ENCODE assay signal across 8 cellular contexts in genomic region chr16:2979669-2980226, GRCh38. TPM values are rescaled to one million over a fixed set of nuclear protein-coding genes. Genes with fewer than 3 reads are reported as not detected.
A peak's percentile ranks its signal among the peaks of the same experiment; 100 is the strongest.
DNase-seq lines count a peak whose midpoint lies in the region; ATAC-seq and TF ChIP-seq lines count a peak whose summit lies in the region.

No MANE protein-coding gene starts in this region.

- DNase-seq in heart right ventricle, result no peak
- no peak for DNase-seq in Right ventricle myocardium inferior (ENCODE audit: missing footprints)
- DNase-seq in mammary epithelial cell, result peak; percentile 25
- no peak for DNase-seq in omental fat pad (ENCODE audit: low spot score)
- no peak for DNase-seq in stimulated activated CD4-positive, alpha-beta T cell treated with anti-CD3 and anti-CD28 coated beads, Interleukin-4, amount 100 ng/mL, for 24 hours

- H3K4me2 ChIP-seq in mammary epithelial cell (ENCODE audit: insufficient read depth, low read depth, low read length), result peak overlapping the region; percentile 99

- H4K20me1 ChIP-seq in mammary epithelial cell (ENCODE audit: insufficient read depth, low read length), result no peaks in the 10 kb centered on the region

- 7 to 8% methylated on average over 40 to 43 of the region's 43 CpGs for WGBS in heart right ventricle, 2 donors
- WGBS in mammary epithelial cell (ENCODE audit: low coverage, missing lambda C conversion rate), result 3% methylated on average over 7 of the region's 43 CpGs

- dilution Hi-C loops in mammary epithelial cell (cut with HindIII; ENCODE audit: low sequenced_read_pairs), result no loop called here

- H3K9me3 ChIP-seq in heart right ventricle (no peaks in the 10 kb centered on the region), KOPT-K1 (ENCODE audit: insufficient read depth, low read length, poor library complexity, severe bottlenecking) (no peaks in the 10 kb centered on the region), mammary epithelial cell (replicated peaks; ENCODE audit: insufficient read depth, low read length) (no peaks in the 10 kb centered on the region), muscle layer of duodenum (ENCODE audit: control insufficient read depth in 1 of 2, low read length in 2 of 2) (no peaks in the 10 kb centered on the region)

- CTCF ChIA-PET in mammary epithelial cell (lab: Charles Lee; ENCODE audit: low non-redundant PET), result no interaction called here

- in situ Hi-C loops in mammary epithelial cell (cut with MboI; ENCODE audit: low sequenced_read_pairs in 2 of 2), result no loop called here

- TSS peak; percentile 41 for BruUV-seq in mammary epithelial cell (replicated peaks; lab: Mats Ljungman, UMichigan)

- H3K4me1 ChIP-seq in heart right ventricle, result peaks cover 0 to 33% (median 22%) of the 10 kb centered on the region in 9 donors
- H3K4me1 ChIP-seq in mammary epithelial cell (ENCODE audit: insufficient read depth, low read length), result peaks cover 34% of the 10 kb centered on the region
- peaks cover 0 to 24% of the 10 kb centered on the region in 2 donors for H3K4me1 ChIP-seq in muscle layer of duodenum (ENCODE audit: control insufficient read depth in 1 of 2, insufficient read depth in 2 of 2, low read length in 2 of 2)

- H3K27ac ChIP-seq in heart right ventricle (peak overlapping the region in 1 of 10 donors; percentile 97), KOPT-K1 (ENCODE audit: low read depth, low read length, poor library complexity, severe bottlenecking) (peak overlapping the region; percentile 90), mammary epithelial cell (ENCODE audit: insufficient read depth, low read depth, low read length) (peak overlapping the region; percentile 48), muscle layer of duodenum (ENCODE audit: low read length) (no peak overlapping the region)

- intact Hi-C loops in heart right ventricle (cut with DNase I) (loop anchor here in 2 of 10 donors (2.0 to 5.0 kb wide), 2 partner anchors 17 to 52 kb away; no protein-coding TSS in a partner anchor), Right ventricle myocardium inferior (cut with DNase I) (no loop called here), mammary epithelial cell (cut with micrococcal nuclease) (loop anchor here (5.0 kb wide), 1 partner anchor 302 kb away; no protein-coding TSS in a partner anchor)

- peak overlapping the region; percentile 56 for H3K9ac ChIP-seq in mammary epithelial cell (ENCODE audit: insufficient read depth, low read length)

- H3K79me2 ChIP-seq in mammary epithelial cell (ENCODE audit: insufficient read depth, low read length), result peaks cover 42% of the 10 kb centered on the region

- ATAC-seq in heart right ventricle (no peak), Right ventricle myocardium inferior (no peak), omental fat pad (ENCODE audit: low FRiP score) (no peak), GM18520 (IDR thresholded peaks at IDR 0.05; ENCODE audit: unreplicated experiment) (no peak)

- H3K4me3 ChIP-seq in heart right ventricle (peak overlapping the region; percentile 54 to 89 (median 80)), mammary epithelial cell (replicated peaks in 1 of 3; ENCODE audit: insufficient read depth in 1 of 3, low read depth in 2 of 3, low read length in 3 of 3) (peak overlapping the region; percentile 64 to 98 (median 84)), muscle layer of duodenum (ENCODE audit: low read depth in 1 of 2, low read length in 2 of 2) (peak overlapping the region; percentile 26 to 81)

- peak overlapping the region; percentile 82 for H2AFZ ChIP-seq in mammary epithelial cell (ENCODE audit: low read depth, low read length)

- TF ChIP-seq CTCF in heart right ventricle (IDR thresholded peaks at IDR 0.05) (no peak), mammary epithelial cell (conservative IDR thresholded peaks at IDR 0.05 in 1 of 2, IDR thresholded peaks at IDR 0.05 in 1 of 2; ENCODE audit: extremely low read depth in 1 of 2, insufficient read depth in 1 of 2, low read depth in 1 of 2, low read length in 2 of 2) (no peak), omental fat pad (IDR thresholded peaks at IDR 0.05) (no peak)

- peaks cover 0 to 5% (median 0%) of the 10 kb centered on the region in 9 donors for H3K36me3 ChIP-seq in heart right ventricle
- H3K36me3 ChIP-seq in KOPT-K1 (ENCODE audit: insufficient read depth, low read length), result peaks cover 37% of the 10 kb centered on the region
- peaks cover 4% of the 10 kb centered on the region for H3K36me3 ChIP-seq in mammary epithelial cell (ENCODE audit: insufficient read depth, low read length)
- H3K36me3 ChIP-seq in muscle layer of duodenum (ENCODE audit: control insufficient read depth in 1 of 2, insufficient read depth in 2 of 2, low read length in 2 of 2), result no peaks in the 10 kb centered on the region

- peaks cover 0 to 12% (median 7%) of the 10 kb centered on the region in 7 donors for H3K27me3 ChIP-seq in heart right ventricle
- no peaks in the 10 kb centered on the region for H3K27me3 ChIP-seq in mammary epithelial cell (ENCODE audit: insufficient read depth, low read length)
- peaks cover 5% of the 10 kb centered on the region for H3K27me3 ChIP-seq in muscle layer of duodenum (ENCODE audit: low read depth, low read length)

RNA-seq across cellular contexts. Expression of gene PKMYT1, which starts 0.5 kb away (rescaled TPM):
- total RNA-seq in heart right ventricle, result 1 to 10 TPM in 2 of 10 donors, under 1 TPM in 7, not detected in 1; 0.34 to 4.2 (median 0.66) TPM
- 1 to 10 TPM; 1.4 to 3.7 TPM for polyA plus RNA-seq in heart right ventricle
- total RNA-seq in Right ventricle myocardium inferior, result 2.9 TPM
- 10 to 100 TPM in 1 of 2 donors, 1 to 10 TPM in 1; 4.2 to 67.2 TPM for total RNA-seq in mammary epithelial cell
- polyA plus RNA-seq in mammary epithelial cell, result 44.5 TPM
- polyA minus RNA-seq in mammary epithelial cell, result 37.9 TPM
- total RNA-seq in omental fat pad, result 1 to 10 TPM in 1 of 4 donors, under 1 TPM in 2, not detected in 1; 0.25 to 1.7 (median 0.79) TPM

RNA-seq across cellular contexts. Expression of gene PAQR4, which starts 10.6 kb away (rescaled TPM):
- total RNA-seq in heart right ventricle, result 10 to 100 TPM in 1 of 10 donors, 1 to 10 TPM in 9; 3.7 to 13.8 (median 6.5) TPM
- polyA plus RNA-seq in heart right ventricle, result 10 to 100 TPM in 1 of 2 donors, 1 to 10 TPM in 1; 8.2 to 17.9 TPM
- total RNA-seq in Right ventricle myocardium inferior, result 11.4 TPM
- 10 to 100 TPM in 1 of 2 donors, 1 to 10 TPM in 1; 6.8 to 21.6 TPM for total RNA-seq in mammary epithelial cell
- polyA plus RNA-seq in mammary epithelial cell, result 24.1 TPM
- 15.3 TPM for polyA minus RNA-seq in mammary epithelial cell
- 1 to 10 TPM; 1.9 to 6.8 (median 3.5) TPM for total RNA-seq in omental fat pad

RNA-seq across cellular contexts. Expression of gene KREMEN2, which starts 15.7 kb away (rescaled TPM):
- not detected for total RNA-seq in heart right ventricle
- not detected for polyA plus RNA-seq in heart right ventricle
- not detected for total RNA-seq in Right ventricle myocardium inferior
- total RNA-seq in mammary epithelial cell, result under 1 TPM; 0.33 to 0.96 TPM
- polyA plus RNA-seq in mammary epithelial cell, result 0.99 TPM
- not detected for polyA minus RNA-seq in mammary epithelial cell
- total RNA-seq in omental fat pad, result not detected

RNA-seq across cellular contexts. Expression of gene CLDN9, which starts 33.0 kb away (rescaled TPM):
- total RNA-seq in heart right ventricle, result 1 to 10 TPM in 3 of 10 donors, under 1 TPM in 7; 0.19 to 1.5 (median 0.79) TPM
- 1 to 10 TPM; 1.0 to 3.2 TPM for polyA plus RNA-seq in heart right ventricle
- total RNA-seq in Right ventricle myocardium inferior, result 0.32 TPM
- not detected for total RNA-seq in mammary epithelial cell
- not detected for polyA plus RNA-seq in mammary epithelial cell
- polyA minus RNA-seq in mammary epithelial cell, result not detected
- total RNA-seq in omental fat pad, result under 1 TPM in 2 of 4 donors, not detected in 2; 0.24 to 0.63 TPM

RNA-seq across cellular contexts. Expression of gene CLDN6, which starts 38.2 kb away (rescaled TPM):
- total RNA-seq in heart right ventricle (under 1 TPM in 1 of 10 donors, not detected in 9; 0.28 TPM), Right ventricle myocardium inferior (not detected), mammary epithelial cell (not detected), omental fat pad (not detected)
- polyA plus RNA-seq in heart right ventricle (under 1 TPM in 1 of 2 donors, not detected in 1; 0.03 TPM), mammary epithelial cell (0.08 TPM)
- polyA minus RNA-seq in mammary epithelial cell, result not detected
